Comparison of ENCODE assay signal across 1 cellular context in genomic region chr7:47576031-47576908, GRCh38.
TF ChIP-seq lines count a peak whose summit lies in the region.

No MANE protein-coding gene starts in this region.

TF ChIP-seq in HepG2, 621 proteins besides CTCF, POLR2A, EP300 and RAD21 (continued from another document and continues in another):
- peak; percentile 83 for TF ChIP-seq ZNF646 (CRISPR knock-in tag; IDR thresholded peaks at IDR 0.05)
- TF ChIP-seq NONO (IDR thresholded peaks at IDR 0.05): no peak
- TF ChIP-seq NONO (CRISPR knock-in tag; conservative IDR thresholded peaks at IDR 0.05): peak; percentile 49; the same call in 1 of the 2 replicates
- TF ChIP-seq POGZ (CRISPR knock-in tag; IDR thresholded peaks at IDR 0.05): no peak
- TF ChIP-seq MBNL3 (CRISPR knock-in tag; conservative IDR thresholded peaks at IDR 0.05): no peak
- no peak for TF ChIP-seq ZFP62 (CRISPR knock-in tag; IDR thresholded peaks at IDR 0.05)
- TF ChIP-seq ISX (CRISPR knock-in tag; conservative IDR thresholded peaks at IDR 0.05): no peak
- peak; percentile 46 for TF ChIP-seq ZNF605 (CRISPR knock-in tag; IDR thresholded peaks at IDR 0.05)
- TF ChIP-seq ZNF558 (CRISPR knock-in tag; IDR thresholded peaks at IDR 0.05; ENCODE audit: borderline replicate concordance): 0 out of 2 replicates have a peak, but pooled peaks have one; percentile 40
- TF ChIP-seq ZBTB20 (CRISPR knock-in tag; IDR thresholded peaks at IDR 0.05; ENCODE audit: borderline replicate concordance, low read depth): no peak
- 0 out of 2 replicates have a peak, but pooled peaks have one; percentile 21 for TF ChIP-seq ZNF124 (CRISPR knock-in tag; IDR thresholded peaks at IDR 0.05)
- no peak for TF ChIP-seq ZNF329 (CRISPR knock-in tag; IDR thresholded peaks at IDR 0.05; ENCODE audit: low read depth)
- no peak for TF ChIP-seq SP1 (IDR thresholded peaks at IDR 0.05)
- TF ChIP-seq SP1 (CRISPR knock-in tag; IDR thresholded peaks at IDR 0.05): no peak
- no peak for TF ChIP-seq GABPA (IDR thresholded peaks at IDR 0.05; ENCODE audit: low read depth, low read length)
- TF ChIP-seq GABPA (CRISPR knock-in tag; IDR thresholded peaks at IDR 0.05; ENCODE audit: low read depth): 0 out of 2 replicates have a peak, but pooled peaks have one; percentile 20
- TF ChIP-seq HCFC1 (IDR thresholded peaks at IDR 0.05; ENCODE audit: low read depth, low read length): no peak
- TF ChIP-seq ZNF660 (CRISPR knock-in tag; IDR thresholded peaks at IDR 0.05; ENCODE audit: borderline replicate concordance, low read depth): no peak
- no peak for TF ChIP-seq ZNF879 (CRISPR knock-in tag; IDR thresholded peaks at IDR 0.05)
- TF ChIP-seq ZBTB7A (CRISPR knock-in tag; IDR thresholded peaks at IDR 0.05): no peak
- TF ChIP-seq ZNF383 (CRISPR knock-in tag; IDR thresholded peaks at IDR 0.05; ENCODE audit: borderline replicate concordance): no peak
- TF ChIP-seq CBX2 (IDR thresholded peaks at IDR 0.05; ENCODE audit: low read depth, low read length): no peak
- no peak for TF ChIP-seq CBX2 (CRISPR knock-in tag; IDR thresholded peaks at IDR 0.05; ENCODE audit: low read depth)
- peak; percentile 44; the same call in 1 of the 2 replicates for TF ChIP-seq BCL6 (CRISPR knock-in tag; IDR thresholded peaks at IDR 0.05)
- 0 out of 2 replicates have a peak, but pooled peaks have one; percentile 40 for TF ChIP-seq HINFP (CRISPR knock-in tag; IDR thresholded peaks at IDR 0.05; ENCODE audit: low read depth)
- no peak for TF ChIP-seq GATAD1 (CRISPR knock-in tag; IDR thresholded peaks at IDR 0.05)
- TF ChIP-seq SMAD3 (CRISPR knock-in tag; IDR thresholded peaks at IDR 0.05): peak; percentile 48; the same call in 1 of the 2 replicates
- peak; percentile 65 for TF ChIP-seq ZNF781 (CRISPR knock-in tag; IDR thresholded peaks at IDR 0.05; ENCODE audit: borderline replicate concordance, not compliant biosample characterization)
- peak; percentile 48; the same call in 1 of the 2 replicates for TF ChIP-seq ZNF275 (CRISPR knock-in tag; IDR thresholded peaks at IDR 0.05; ENCODE audit: borderline replicate concordance)
- no peak for TF ChIP-seq ZNF337 (CRISPR knock-in tag; IDR thresholded peaks at IDR 0.05; ENCODE audit: borderline replicate concordance, low read depth)
- TF ChIP-seq SOX5 (CRISPR knock-in tag; IDR thresholded peaks at IDR 0.05; ENCODE audit: borderline replicate concordance): peak; percentile 93
- no peak for TF ChIP-seq ZNF597 (CRISPR knock-in tag; IDR thresholded peaks at IDR 0.05)
- no peak for TF ChIP-seq ZC3H13 (CRISPR knock-in tag; IDR thresholded peaks at IDR 0.05)
- TF ChIP-seq ZFP37 (CRISPR knock-in tag; IDR thresholded peaks at IDR 0.05; ENCODE audit: borderline replicate concordance): 0 out of 2 replicates have a peak, but pooled peaks have one; percentile 45
- no peak; the same call in 1 of the 2 replicates for TF ChIP-seq CBX5 (CRISPR knock-in tag; IDR thresholded peaks at IDR 0.05; ENCODE audit: borderline replicate concordance)
- TF ChIP-seq PAF1 (CRISPR knock-in tag; IDR thresholded peaks at IDR 0.05): no peak
- TF ChIP-seq NR2F6 (IDR thresholded peaks at IDR 0.05): peak; percentile 86
- peak; percentile 76 for TF ChIP-seq NR2F6 (CRISPR knock-in tag; IDR thresholded peaks at IDR 0.05)
- TF ChIP-seq THAP9 (CRISPR knock-in tag; IDR thresholded peaks at IDR 0.05; ENCODE audit: borderline replicate concordance): peak; percentile 52; the same call in 1 of the 2 replicates
- TF ChIP-seq ZNF224 (CRISPR knock-in tag; IDR thresholded peaks at IDR 0.05): no peak
- TF ChIP-seq NR2C2 (CRISPR knock-in tag; IDR thresholded peaks at IDR 0.05; ENCODE audit: borderline replicate concordance): no peak
- no peak for TF ChIP-seq IKZF4 (CRISPR knock-in tag; IDR thresholded peaks at IDR 0.05; ENCODE audit: borderline replicate concordance, low read depth, not compliant biosample characterization)
- no peak for TF ChIP-seq FOXC1 (CRISPR knock-in tag; IDR thresholded peaks at IDR 0.05; ENCODE audit: borderline replicate concordance)
- TF ChIP-seq SOX13 (IDR thresholded peaks at IDR 0.05): peak; percentile 65; the same call in 1 of the 2 replicates
- TF ChIP-seq SOX13 (CRISPR knock-in tag; conservative IDR thresholded peaks at IDR 0.05 in 1 of 2, IDR thresholded peaks at IDR 0.05 in 1 of 2): peak in 1 of 2 experiments; percentile 92; a peak in 2 of 4 replicates
- no peak for TF ChIP-seq HMGA1 (CRISPR knock-in tag; conservative IDR thresholded peaks at IDR 0.05)
- TF ChIP-seq ZNF430 (CRISPR knock-in tag; IDR thresholded peaks at IDR 0.05): no peak
- TF ChIP-seq ZNF414 (CRISPR knock-in tag; IDR thresholded peaks at IDR 0.05): no peak
- no peak for TF ChIP-seq ZHX1 (CRISPR knock-in tag; IDR thresholded peaks at IDR 0.05; ENCODE audit: low read depth)
- no peak for TF ChIP-seq ZNF331 (CRISPR knock-in tag; IDR thresholded peaks at IDR 0.05)
- no peak for TF ChIP-seq SP140L (CRISPR knock-in tag; IDR thresholded peaks at IDR 0.05; ENCODE audit: borderline replicate concordance)
- no peak for TF ChIP-seq TRIM22 (IDR thresholded peaks at IDR 0.05)
- TF ChIP-seq TOE1 (CRISPR knock-in tag; IDR thresholded peaks at IDR 0.05): no peak
- no peak for TF ChIP-seq ZNF546 (CRISPR knock-in tag; conservative IDR thresholded peaks at IDR 0.05)
